9 cellular contexts compared by ENCODE assay signal in the genomic region with DNA sequence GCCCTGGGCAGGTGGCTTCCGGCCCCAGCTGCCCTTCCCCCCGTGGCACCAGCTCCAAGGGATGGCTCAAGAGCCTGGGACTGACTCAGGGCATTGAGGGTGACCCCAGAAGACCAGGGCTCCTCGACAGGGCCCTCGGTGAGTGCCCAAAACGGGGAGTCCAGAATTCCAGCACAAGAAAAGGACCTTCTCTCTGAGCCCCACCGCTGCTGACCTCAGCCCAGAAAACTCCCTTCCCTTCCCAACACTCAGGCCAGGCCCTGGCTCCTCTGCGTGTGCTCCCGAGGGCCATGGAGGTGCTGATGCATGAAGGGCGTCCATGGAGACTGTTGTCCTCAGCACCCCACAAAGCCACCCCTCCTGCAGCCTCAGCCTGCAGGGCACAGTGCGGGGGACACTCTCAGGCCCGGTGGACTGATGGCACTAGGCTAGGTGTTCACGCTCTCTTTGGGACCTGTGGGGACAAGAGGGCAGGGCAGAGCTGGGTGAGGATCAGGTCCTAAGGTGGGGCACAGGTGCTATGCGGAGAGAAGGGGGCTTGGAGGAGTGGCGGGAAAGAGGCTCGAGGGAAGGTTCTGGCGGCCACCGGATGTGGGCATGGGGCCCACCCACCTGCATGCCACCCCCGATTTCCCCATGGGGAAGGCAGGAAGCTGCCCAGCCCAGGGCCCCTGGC. TPM values are rescaled to one million over a fixed set of nuclear protein-coding genes. Genes with fewer than 3 reads are reported as not detected.
DNase-seq lines count a peak whose midpoint lies in the region; ATAC-seq and TF ChIP-seq lines count a peak whose summit lies in the region.
"Had no signal": no experiment of that assay in that cellular context is flagged by ENCODE, and none has a peak within 500 bp of the region (broad histone marks: within the 10 kb centered on the region; RNA-seq: fewer than 3 reads in every experiment).

No MANE protein-coding gene starts in this region.

- no peaks in the 10 kb centered on the region for H3K36me3 ChIP-seq in esophagus (ENCODE audit: control insufficient read depth in 2 of 2, insufficient read depth in 2 of 2, low read length in 1 of 2)
- H3K36me3 ChIP-seq in thyroid gland = no peaks in the 10 kb centered on the region

- TF ChIP-seq POLR2A in thyroid gland (IDR thresholded peaks at IDR 0.05) = no peak

- ATAC-seq in WTC11 (no peak), HG03439 (IDR thresholded peaks at IDR 0.05; ENCODE audit: unreplicated experiment) (no peak)

- H3K27me3 Mint-ChIP-seq in WTC11 (ENCODE audit: low read depth) = no peaks in the 10 kb centered on the region

- no peaks in the 10 kb centered on the region for H3K36me3 Mint-ChIP-seq in WTC11

- no peak overlapping the region for H3K27ac Mint-ChIP-seq in WTC11

- CTCF ChIA-PET in WTC11 (lab: Charles Lee) = interaction anchor here (1.1 kb wide), 1 partner anchor 15 kb away, joined by 4 read pairs; no protein-coding TSS in a partner anchor

- H3K9me3 ChIP-seq in esophagus (ENCODE audit: control insufficient read depth in 2 of 2, insufficient read depth in 1 of 2, low read depth in 1 of 2, low read length in 1 of 2) (no peaks in the 10 kb centered on the region), thyroid gland (no peaks in the 10 kb centered on the region)

- H3K4me3 Mint-ChIP-seq in WTC11 = no peak overlapping the region

- no peaks in the 10 kb centered on the region for H3K9me3 Mint-ChIP-seq in WTC11

- H3K27ac ChIP-seq in HL-60 (replicated peaks) (peak overlapping the region; percentile 100), esophagus (ENCODE audit: low read depth in 2 of 2, low read length in 1 of 2) (peak overlapping the region; percentile 35 to 45), thyroid gland (no peak overlapping the region)

- TF ChIP-seq CTCF in HL-60 (IDR thresholded peaks at IDR 0.05; ENCODE audit: insufficient read depth, low read length) (no peak), WTC11 (IDR thresholded peaks at IDR 0.05) (no peak), thyroid gland (IDR thresholded peaks at IDR 0.05) (no peak)

- intact Hi-C loops in thyroid gland (cut with DNase I) = no loop called here

- H3K27me3 ChIP-seq in HL-60 (ENCODE audit: insufficient read depth, poor library complexity, severe bottlenecking) = no peaks in the 10 kb centered on the region
- no peaks in the 10 kb centered on the region for H3K27me3 ChIP-seq in esophagus (ENCODE audit: control insufficient read depth in 1 of 2, insufficient read depth in 2 of 2, low read length in 2 of 2)
- no peaks in the 10 kb centered on the region for H3K27me3 ChIP-seq in thyroid gland

- DNase-seq in HL-60 (ENCODE audit: low read depth in 1 of 2, low spot score in 1 of 2) = peak; percentile 91 to 93
- DNase-seq in WTC11 (ENCODE audit: low spot score) = peak; percentile 6
- peak; percentile 56 for DNase-seq in stimulated activated CD8-positive, alpha-beta memory T cell treated with anti-CD3 and anti-CD28 coated beads, Interleukin-12 subunit alpha, Interleukin-12 subunit beta, amount 100 ng/mL, for 4 hours (ENCODE audit: low read depth)
- DNase-seq in amniotic stem cell (lab: John Stamatoyannopoulos, UW) = no peak
- no peak for DNase-seq in NCI-H128 (lab: John Stamatoyannopoulos, UW; ENCODE audit: unreplicated experiment)
- no peak for DNase-seq in thyroid gland
- DNase-seq: occipital lobe had no signal

- peaks cover 63% of the 10 kb centered on the region for H3K4me1 Mint-ChIP-seq in WTC11

- 68 to 69% methylated on average over 18 of the region's 18 CpGs for WGBS in esophagus, 2 donors
- WGBS in thyroid gland, 2 donors = 68 to 76% methylated on average over 12 to 14 of the region's 18 CpGs

- H3K4me1 ChIP-seq in esophagus (ENCODE audit: control insufficient read depth in 2 of 2, insufficient read depth in 2 of 2, low read length in 1 of 2) = peaks cover 3 to 6% of the 10 kb centered on the region in 2 donors
- H3K4me1 ChIP-seq in thyroid gland = no peaks in the 10 kb centered on the region

- H3K4me3 ChIP-seq in HL-60 (replicated peaks; ENCODE audit: insufficient read depth, low read length) = peak overlapping the region; percentile 72
- H3K4me3 ChIP-seq in esophagus (ENCODE audit: low read depth in 1 of 2, low read length in 2 of 2) = peak overlapping the region; percentile 9 to 38
- H3K4me3 ChIP-seq in thyroid gland (replicated peaks in 1 of 3) = no peak overlapping the region

- POLR2A ChIA-PET in WTC11 (lab: Charles Lee) = interaction anchor here (2.4 kb wide), 1 partner anchor 19 kb away, joined by 9 read pairs; a partner anchor contains a TSS

TF ChIP-seq in WTC11, 78 proteins besides CTCF, POLR2A, EP300 and RAD21:
- TF ChIP-seq ZNF396 (CRISPR knock-in tag; IDR thresholded peaks at IDR 0.05; ENCODE audit: borderline replicate concordance) = no peak

RNA-seq across cellular contexts. Expression of a gene that starts 4.3 kb away (rescaled TPM):
- total RNA-seq in WTC11 (2021) = 10.9 to 19.0 TPM (median 16.4 TPM) in 3 replicates
- 10 to 100 TPM in 1 of 2 donors, 1 to 10 TPM in 1; 7.3 to 14.9 TPM for polyA plus RNA-seq in esophagus
- total RNA-seq in thyroid gland = 10 to 100 TPM; 19.5 to 35.4 (median 22.1) TPM

RNA-seq across cellular contexts. Expression of a gene that starts 19.1 kb away (rescaled TPM):
- total RNA-seq in WTC11 (2021) = 85.5 to 91.1 TPM (median 89.3 TPM) in 3 replicates
- polyA plus RNA-seq in esophagus = 10 to 100 TPM; 39.9 to 80.8 TPM
- total RNA-seq in thyroid gland = 10 to 100 TPM; 38.2 to 56.3 (median 44.2) TPM

RNA-seq across cellular contexts. Expression of a gene that starts 52.1 kb away (rescaled TPM):
- total RNA-seq in WTC11 (2021) (not detected in 3 replicates), thyroid gland (under 1 TPM in 2 of 4 donors, not detected in 2; 0.24 to 0.45 TPM)
- polyA plus RNA-seq in esophagus = under 1 TPM in 1 of 2 donors, not detected in 1; 0.02 TPM
- total RNA-seq: occipital lobe had no signal

Comparison
In these comparisons a context has a peak if more than half of its experiments do, and no peak if none do; other contexts are left out.
1. DNase-seq: peak in HL-60 (2 of 2), WTC11 (single experiment) and stimulated activated CD8-positive, alpha-beta memory T cell treated with anti-CD3 and anti-CD28 coated beads, Interleukin-12 subunit alpha, Interleukin-12 subunit beta, amount 100 ng/mL, for 4 hours (single experiment); none in amniotic stem cell (single experiment), NCI-H128 (single experiment) and thyroid gland (0 of 2).
2. H3K27ac ChIP-seq: peak in HL-60 (single experiment) and esophagus (2 of 2); none in thyroid gland (0 of 3).
3. H3K4me3 ChIP-seq: peak in HL-60 (single experiment) and esophagus (2 of 2); none in thyroid gland (0 of 3).